ENCODE assay signal across 1 cellular context in the genomic region with DNA sequence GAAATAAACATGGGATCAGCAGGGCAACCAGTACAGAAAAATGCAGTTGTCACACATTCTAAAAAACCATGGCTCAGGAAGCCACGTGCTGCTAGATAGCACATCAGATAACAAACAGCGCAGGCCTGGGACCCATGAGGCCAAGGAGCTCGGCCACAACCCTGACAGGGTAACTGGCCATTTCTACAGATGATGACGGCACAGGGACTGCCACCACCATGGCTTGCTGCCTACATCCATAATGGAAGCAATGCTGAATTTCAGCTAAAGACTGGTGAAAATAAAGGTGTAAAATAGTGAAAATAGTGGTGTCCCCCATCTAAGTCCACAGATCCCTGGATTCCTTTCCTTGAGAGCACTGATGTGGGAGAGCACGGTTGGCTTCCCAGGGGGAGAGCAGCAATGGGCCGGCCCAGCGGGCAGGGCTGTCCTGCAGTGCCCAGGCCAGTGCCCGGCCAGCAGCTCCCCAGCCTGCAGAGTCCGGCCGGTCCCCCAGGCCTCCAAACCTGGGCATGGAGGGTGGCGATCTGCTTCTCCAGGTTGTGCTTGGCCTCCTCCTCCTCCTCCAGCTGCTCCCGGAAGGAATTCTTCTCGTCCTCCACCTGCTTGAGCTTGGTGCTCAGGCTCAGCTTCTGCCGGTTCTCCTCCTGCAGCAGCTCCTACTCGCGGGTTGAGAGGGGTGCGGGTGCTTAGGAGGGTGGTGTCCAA.
TF ChIP-seq lines count a peak whose summit lies in the region.

No MANE protein-coding gene starts in this region.

TF ChIP-seq in IMR-90, 13 proteins besides CTCF, POLR2A, EP300 and RAD21:
- TF ChIP-seq, protein P1, sequence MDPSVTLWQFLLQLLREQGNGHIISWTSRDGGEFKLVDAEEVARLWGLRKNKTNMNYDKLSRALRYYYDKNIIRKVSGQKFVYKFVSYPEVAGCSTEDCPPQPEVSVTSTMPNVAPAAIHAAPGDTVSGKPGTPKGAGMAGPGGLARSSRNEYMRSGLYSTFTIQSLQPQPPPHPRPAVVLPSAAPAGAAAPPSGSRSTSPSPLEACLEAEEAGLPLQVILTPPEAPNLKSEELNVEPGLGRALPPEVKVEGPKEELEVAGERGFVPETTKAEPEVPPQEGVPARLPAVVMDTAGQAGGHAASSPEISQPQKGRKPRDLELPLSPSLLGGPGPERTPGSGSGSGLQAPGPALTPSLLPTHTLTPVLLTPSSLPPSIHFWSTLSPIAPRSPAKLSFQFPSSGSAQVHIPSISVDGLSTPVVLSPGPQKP (IDR thresholded peaks at IDR 0.05; ENCODE audit: borderline replicate concordance, low read depth, low read length), result no peak
- no peak for TF ChIP-seq FOS (IDR thresholded peaks at IDR 0.05; ENCODE audit: low read depth, low read length)
- no peak for TF ChIP-seq CEBPB (IDR thresholded peaks at IDR 0.05; ENCODE audit: low read depth, low read length)
- TF ChIP-seq, protein P2, sequence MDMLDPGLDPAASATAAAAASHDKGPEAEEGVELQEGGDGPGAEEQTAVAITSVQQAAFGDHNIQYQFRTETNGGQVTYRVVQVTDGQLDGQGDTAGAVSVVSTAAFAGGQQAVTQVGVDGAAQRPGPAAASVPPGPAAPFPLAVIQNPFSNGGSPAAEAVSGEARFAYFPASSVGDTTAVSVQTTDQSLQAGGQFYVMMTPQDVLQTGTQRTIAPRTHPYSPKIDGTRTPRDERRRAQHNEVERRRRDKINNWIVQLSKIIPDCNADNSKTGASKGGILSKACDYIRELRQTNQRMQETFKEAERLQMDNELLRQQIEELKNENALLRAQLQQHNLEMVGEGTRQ (IDR thresholded peaks at IDR 0.05; ENCODE audit: low read depth, low read length), result no peak
- TF ChIP-seq SMC3 (IDR thresholded peaks at IDR 0.05; ENCODE audit: low read depth, low read length), result no peak
- TF ChIP-seq MAZ (IDR thresholded peaks at IDR 0.05; ENCODE audit: borderline replicate concordance, low read depth, low read length), result no peak
- no peak for TF ChIP-seq NFE2L2 (IDR thresholded peaks at IDR 0.05; ENCODE audit: low read depth, low read length)
- TF ChIP-seq MXI1 (IDR thresholded peaks at IDR 0.05; ENCODE audit: borderline replicate concordance, low read depth, low read length), result no peak
- no peak for TF ChIP-seq BHLHE40 (IDR thresholded peaks at IDR 0.05; ENCODE audit: low read depth, low read length)
- no peak for TF ChIP-seq RFX5 (IDR thresholded peaks at IDR 0.05; ENCODE audit: low read depth, low read length)
- TF ChIP-seq MAFK (IDR thresholded peaks at IDR 0.05; ENCODE audit: low read depth, low read length), result no peak
- no peak for TF ChIP-seq CHD1 (IDR thresholded peaks at IDR 0.05; ENCODE audit: low read depth, low read length)
- TF ChIP-seq RCOR1 (IDR thresholded peaks at IDR 0.05; ENCODE audit: insufficient replicate concordance, low read length), result no peak
